13 cellular contexts compared by ENCODE assay signal in genomic region chr1:168261390-168261789, GRCh38. TPM values are rescaled to one million over a fixed set of nuclear protein-coding genes. Genes with fewer than 3 reads are reported as not detected.
A peak's percentile ranks its signal among the peaks of the same experiment; 100 is the strongest.
DNase-seq lines count a peak whose midpoint lies in the region; TF ChIP-seq lines count a peak whose summit lies in the region.
"Had no signal": no experiment of that assay in that cellular context is flagged by ENCODE, and none has a peak within 500 bp of the region (broad histone marks: within the 10 kb centered on the region; RNA-seq: fewer than 3 reads in every experiment).

No MANE protein-coding gene starts in this region.

- in situ Hi-C loops in SK-MEL-5 (cut with HindIII; ENCODE audit: low pct_unique_long_range_greater_than_20kb, low sequenced_read_pairs) = no loop called here

- peaks cover 46% of the 10 kb centered on the region for H3K36me3 Mint-ChIP-seq in nephron progenitor cell (ENCODE audit: low read depth)

- no peaks in the 10 kb centered on the region for H3K27me3 Mint-ChIP-seq in nephron progenitor cell (ENCODE audit: low read depth, poor library complexity)
- H3K27me3 Mint-ChIP-seq: CD4-positive, alpha-beta T cell had no signal

- peaks cover 31% of the 10 kb centered on the region for H3K9me3 Mint-ChIP-seq in nephron progenitor cell

- DNase-seq in EL = peak; percentile 73
- peak; percentile 39 for DNase-seq in SK-MEL-5 (ENCODE audit: low read depth, low spot score)
- no peak for DNase-seq in epithelial cell of prostate (ENCODE audit: low read depth, low spot score)
- DNase-seq in nephron progenitor cell = no peak
- no peak for DNase-seq in activated CD4-positive, alpha-beta T cell treated with anti-CD3 and anti-CD28 coated beads, Interleukin-2, amount 50 U/mL, for 4 hours
- no peak for DNase-seq in NOMO-1 treated with DMSO at 0.1 percent for 48 hours (lab: John Stamatoyannopoulos, UW; ENCODE audit: unreplicated experiment)
- no peak for DNase-seq in glomerular visceral epithelial cell (ENCODE audit: extremely low spot score)
- DNase-seq in HuH-7 (ENCODE audit: low spot score) = no peak
- DNase-seq: activated effector memory CD4-positive, alpha-beta T cell treated with anti-CD3 and anti-CD28 coated beads, Interleukin-2, amount 50 U/mL, for 16 hours; CD4-positive, alpha-beta T cell; cortex of kidney; NCI-H2171 treated with DMSO at 0.1 percent for 48 hours; retina had no signal

- peaks cover 22% of the 10 kb centered on the region for H3K4me1 Mint-ChIP-seq in nephron progenitor cell

- H3K27ac Mint-ChIP-seq in nephron progenitor cell = peak overlapping the region; percentile 9
- H3K27ac Mint-ChIP-seq: CD4-positive, alpha-beta T cell had no signal

- no peak for TF ChIP-seq CTCF in nephron progenitor cell (IDR thresholded peaks at IDR 0.05)

- peak overlapping the region; percentile 44 for H3K27ac ChIP-seq in epithelial cell of prostate

- no peak overlapping the region for H3K4me3 Mint-ChIP-seq in nephron progenitor cell
- H3K4me3 Mint-ChIP-seq: CD4-positive, alpha-beta T cell had no signal

RNA-seq across cellular contexts. Expression of gene TBX19, which starts 19.3 kb away (rescaled TPM):
- 1.3 and 2.2 TPM in 2 replicates for total RNA-seq in SK-MEL-5 (2014; rRNA removed; shearing (Covaris generic))
- polyA plus RNA-seq in SK-MEL-5 (2015; cell fraction: cytosol; rRNA removed) = 2.7 and 3.5 TPM in 2 replicates
- polyA plus RNA-seq in SK-MEL-5 (2015; cell fraction: nucleus; rRNA removed) = 26.1 and 29.5 TPM in 2 replicates

RNA-seq across cellular contexts. Expression of gene SFT2D2, which starts 35.6 kb away (rescaled TPM):
- 65.8 and 71.4 TPM in 2 replicates for total RNA-seq in SK-MEL-5 (2014; rRNA removed; shearing (Covaris generic))
- polyA plus RNA-seq in SK-MEL-5 (2015; cell fraction: cytosol; rRNA removed) = 46.8 and 65.3 TPM in 2 replicates
- 51.9 and 65.2 TPM in 2 replicates for polyA plus RNA-seq in SK-MEL-5 (2015; cell fraction: nucleus; rRNA removed)

Comparison
In these comparisons a context has a peak if more than half of its experiments do, and no peak if none do; other contexts are left out.
1. DNase-seq: peak in EL (single experiment) and SK-MEL-5 (single experiment); none in epithelial cell of prostate (single experiment), nephron progenitor cell (single experiment), activated CD4-positive, alpha-beta T cell treated with anti-CD3 and anti-CD28 coated beads, Interleukin-2, amount 50 U/mL, for 4 hours (0 of 2), NOMO-1 treated with DMSO at 0.1 percent for 48 hours (single experiment), glomerular visceral epithelial cell (single experiment) and HuH-7 (single experiment).